In genomic region chr12:109920266-109920780, GRCh38 we compare ENCODE assay signal across 13 cellular contexts.
"Had no signal": no experiment of that assay in that cellular context is flagged by ENCODE, and none has a peak within 500 bp of the region (broad histone marks: within the 10 kb centered on the region; RNA-seq: fewer than 3 reads in every experiment).

No MANE protein-coding gene starts in this region.

- DNase-seq: activated CD4-positive, alpha-beta T cell treated with anti-CD3 and anti-CD28 coated beads, Interleukin-2, amount 50 U/mL, for 1 hour; activated naive CD4-positive, alpha-beta T cell treated with Interleukin-2 at 50 U/mL for 16 hours; hippocampal formation; kidney glomerular epithelial cell; left ventricle myocardium superior; mesendoderm; right cardiac atrium; stomach; testis had no signal

- H3K27ac ChIP-seq: ascending aorta, prostate gland, stomach, testis had no signal

- H3K4me1 ChIP-seq: ascending aorta, prostate gland, stomach, testis had no signal

- H3K27ac Mint-ChIP-seq: nephron had no signal

- H3K4me2 ChIP-seq: smooth muscle cell had no signal

- H3K9me3 Mint-ChIP-seq: nephron had no signal

- H3K9me3 ChIP-seq: ascending aorta, prostate gland, stomach, testis had no signal

- H3K4me3 Mint-ChIP-seq: nephron had no signal

- ATAC-seq: left ventricle myocardium superior, right cardiac atrium had no signal

- H3K4me3 ChIP-seq: ascending aorta, prostate gland, smooth muscle cell, stomach, testis had no signal

- H3K27me3 ChIP-seq: ascending aorta, stomach, testis had no signal
